14 cellular contexts compared by ENCODE assay signal in genomic region chr1:187985145-187985896, GRCh38.
DNase-seq lines count a peak whose midpoint lies in the region; ATAC-seq lines count a peak whose summit lies in the region.
"Had no signal": no experiment of that assay in that cellular context is flagged by ENCODE, and none has a peak within 500 bp of the region (broad histone marks: within the 10 kb centered on the region; RNA-seq: fewer than 3 reads in every experiment).

No MANE protein-coding gene starts in this region.

- ATAC-seq in GM18502 (IDR thresholded peaks at IDR 0.05; ENCODE audit: poor library complexity, unreplicated experiment) (peak; percentile 42), GM21360 (IDR thresholded peaks at IDR 0.05; ENCODE audit: unreplicated experiment) (peak; percentile 40), HG03159 (IDR thresholded peaks at IDR 0.05; ENCODE audit: unreplicated experiment) (peak; percentile 45)
- ATAC-seq: stimulated activated effector memory CD8-positive, alpha-beta T cell treated with anti-CD3 and anti-CD28 coated beads, Interleukin-12 subunit alpha, Interleukin-12 subunit beta, amount 100 ng/mL, for 72 hours had no signal

- DNase-seq in UCSD-AML1 (lab: John Stamatoyannopoulos, UW; ENCODE audit: unreplicated experiment), result peak; percentile 1
- no peak for DNase-seq in activated effector memory CD4-positive, alpha-beta T cell treated with Interleukin-2 at 50 U/mL for 16 hours
- no peak for DNase-seq in NCI-H446 (lab: John Stamatoyannopoulos, UW)
- DNase-seq in NCI-H2196 (lab: John Stamatoyannopoulos, UW; ENCODE audit: unreplicated experiment), result no peak
- no peak for DNase-seq in kidney glomerular epithelial cell (lab: John Stamatoyannopoulos, UW)
- DNase-seq: activated naive CD8-positive, alpha-beta T cell treated with anti-CD3 and anti-CD28 coated beads for 36 hours; Kasumi-1; NCI-H1694; stimulated activated CD4-positive, alpha-beta T cell treated with anti-CD3 and anti-CD28 coated beads, Interleukin-2, amount 100 ng/mL, for 24 hours; WERI-Rb-1 had no signal
